8 cellular contexts compared by ENCODE assay signal in the genomic region with DNA sequence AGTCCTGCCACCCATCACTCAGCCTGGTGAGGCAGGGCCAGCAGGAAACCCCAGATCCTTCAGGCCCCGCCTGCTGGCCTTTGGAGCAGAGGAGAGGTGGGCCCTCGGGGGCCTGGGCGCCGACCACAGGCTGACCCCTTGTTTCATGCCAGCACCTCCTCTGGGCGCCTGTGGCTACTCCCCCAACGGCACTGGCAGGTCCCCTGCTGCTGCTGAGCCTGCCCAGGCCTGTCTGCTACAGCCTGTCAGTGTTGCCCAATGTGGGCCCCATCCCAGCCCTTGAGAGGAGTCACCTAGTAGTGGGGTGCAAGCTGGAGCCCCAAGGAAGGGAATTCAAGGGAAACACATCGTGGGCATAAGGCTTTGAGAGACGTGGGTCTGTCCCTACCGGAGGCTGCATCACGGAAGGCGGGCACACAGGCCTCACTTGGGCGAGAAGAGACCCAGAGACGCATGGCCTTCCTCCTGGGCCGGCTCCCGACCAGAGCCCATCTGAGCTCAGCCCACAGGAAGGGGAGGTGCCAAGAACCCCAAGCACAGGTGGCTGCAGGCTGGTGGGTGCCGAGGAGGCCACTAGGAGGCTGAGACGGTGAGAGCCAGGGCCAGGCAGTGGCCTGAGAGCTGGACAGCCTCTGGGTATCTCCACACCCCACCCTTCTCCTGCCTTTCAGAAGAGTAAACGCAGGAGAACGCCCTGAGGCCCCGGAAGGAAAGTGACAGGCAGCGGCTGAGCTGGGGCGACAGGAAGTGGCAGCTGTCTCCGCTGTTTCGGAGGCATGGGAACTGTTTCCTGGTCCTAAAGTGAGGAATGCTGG. TPM values are rescaled to one million over a fixed set of nuclear protein-coding genes. Genes with fewer than 3 reads are reported as not detected.
DNase-seq lines count a peak whose midpoint lies in the region; ATAC-seq, FAIRE-seq and TF ChIP-seq lines count a peak whose summit lies in the region.

No MANE protein-coding gene starts in this region.

- DNase-seq in A172 (ENCODE audit: low spot score) (peak; percentile 81), NCI-H526 treated with DMSO at 0.1 percent for 48 hours (lab: John Stamatoyannopoulos, UW) (peak; percentile 30), endothelial cell of umbilical vein (ENCODE audit: low read depth, low spot score) (no peak), tibial nerve (ENCODE audit: low spot score in 2 of 2) (no peak)
- DNase-seq in activated CD4-positive, alpha-beta memory T cell treated with anti-CD3 and anti-CD28 coated beads for 36 hours = peak; percentile 78

- peak overlapping the region; percentile 89 for H3K4me3 Mint-ChIP-seq in activated CD4-positive, alpha-beta memory T cell treated with anti-CD3 and anti-CD28 coated beads for 36 hours
- no peak overlapping the region for H3K4me3 Mint-ChIP-seq in nephron

- H3K36me3 ChIP-seq in endothelial cell of umbilical vein (ENCODE audit: control insufficient read depth in 2 of 2, extremely low read depth in 1 of 2, insufficient read depth in 2 of 2, low read length in 2 of 2) = no peaks in the 10 kb centered on the region
- no peaks in the 10 kb centered on the region for H3K36me3 ChIP-seq in tibial nerve

- H3K36me3 Mint-ChIP-seq in activated CD4-positive, alpha-beta memory T cell treated with anti-CD3 and anti-CD28 coated beads for 36 hours = peaks cover 1% of the 10 kb centered on the region
- H3K36me3 Mint-ChIP-seq in nephron (ENCODE audit: low read depth) = no peaks in the 10 kb centered on the region

- dilution Hi-C loops in endothelial cell of umbilical vein (cut with MboI; ENCODE audit: extremely low pct_ligation_motif_present, low sequenced_read_pairs) = no loop called here

- peak overlapping the region; percentile 37 for H3K4me2 ChIP-seq in endothelial cell of umbilical vein (ENCODE audit: insufficient read depth, low read length)

- peak; percentile 77 for FAIRE-seq in endothelial cell of umbilical vein (lab: Jason Lieb, UNC)

- no peaks in the 10 kb centered on the region for H3K9me1 ChIP-seq in endothelial cell of umbilical vein (replicated peaks; ENCODE audit: control insufficient read depth, extremely low read depth, insufficient read depth, low read length)

- no peaks in the 10 kb centered on the region for H3K27me3 ChIP-seq in endothelial cell of umbilical vein (ENCODE audit: control insufficient read depth in 2 of 2, insufficient read depth in 2 of 2, low read length in 2 of 2)
- H3K27me3 ChIP-seq in tibial nerve = no peaks in the 10 kb centered on the region

- 30 to 33% methylated on average over 17 to 21 of the region's 24 CpGs for WGBS in tibial nerve, 2 donors

- H3K4me3 ChIP-seq in endothelial cell of umbilical vein (replicated peaks in 1 of 3; ENCODE audit: insufficient read depth in 1 of 3, low read depth in 1 of 3, low read length in 3 of 3) (no peak overlapping the region), tibial nerve (peak overlapping the region in 2 of 4 donors; percentile 13 to 33)

- BruUV-seq in endothelial cell of umbilical vein (replicated peaks; lab: Mats Ljungman, UMichigan) = no TSS peak

- H3K9me3 Mint-ChIP-seq in activated CD4-positive, alpha-beta memory T cell treated with anti-CD3 and anti-CD28 coated beads for 36 hours = no peaks in the 10 kb centered on the region
- H3K9me3 Mint-ChIP-seq in nephron = no peaks in the 10 kb centered on the region

- H3K4me1 Mint-ChIP-seq in activated CD4-positive, alpha-beta memory T cell treated with anti-CD3 and anti-CD28 coated beads for 36 hours (ENCODE audit: low read depth) = peaks cover 29% of the 10 kb centered on the region
- H3K4me1 Mint-ChIP-seq in nephron = peaks cover 28% of the 10 kb centered on the region

- TF ChIP-seq POLR2A in GM18505 (IDR thresholded peaks at IDR 0.05; ENCODE audit: borderline replicate concordance, extremely low read depth, insufficient read depth, insufficient read length) (peak; percentile 91), endothelial cell of umbilical vein (IDR thresholded peaks at IDR 0.05; ENCODE audit: low read depth, low read length) (no peak), tibial nerve (IDR thresholded peaks at IDR 0.05) (peak in 1 of 2 donors; percentile 4)

- H3K9me3 ChIP-seq in endothelial cell of umbilical vein (replicated peaks; ENCODE audit: control insufficient read depth, insufficient read depth, low read length) (no peaks in the 10 kb centered on the region), tibial nerve (no peaks in the 10 kb centered on the region)

- peak overlapping the region; percentile 43 for H2AFZ ChIP-seq in endothelial cell of umbilical vein (ENCODE audit: low read depth, low read length)

- CTCF ChIA-PET in activated CD4-positive, alpha-beta memory T cell treated with anti-CD3 and anti-CD28 coated beads for 36 hours (lab: Charles Lee) = interaction anchor here (0.8 to 2.6 kb wide), 12 partner anchors 8 to 178 kb away, joined by 3 to 14 read pairs (median 5); a partner anchor contains a TSS
- CTCF ChIA-PET in endothelial cell of umbilical vein (lab: Charles Lee) = interaction anchor here (1.1 to 2.5 kb wide), 7 partner anchors 36 to 229 kb away, joined by 3 to 17 read pairs (median 4); no protein-coding TSS in a partner anchor

- POLR2A ChIA-PET in activated CD4-positive, alpha-beta memory T cell treated with anti-CD3 and anti-CD28 coated beads for 36 hours (lab: Charles Lee) = interaction anchor here (1.0 to 1.6 kb wide), 7 partner anchors 8 to 169 kb away, joined by 3 to 8 read pairs (median 3); a partner anchor contains a TSS
- POLR2A ChIA-PET in endothelial cell of umbilical vein (lab: Charles Lee) = interaction anchor here (1.8 kb wide), 1 partner anchor 8 kb away, joined by 9 read pairs; a partner anchor contains a TSS

- peak overlapping the region; percentile 9 for H3K27ac ChIP-seq in endothelial cell of umbilical vein (ENCODE audit: insufficient read depth, low read depth, low read length)
- H3K27ac ChIP-seq in tibial nerve = peak overlapping the region; percentile 48 to 98 (median 76)

- no peaks in the 10 kb centered on the region for H3K79me2 ChIP-seq in endothelial cell of umbilical vein (ENCODE audit: control insufficient read depth, insufficient read depth, low read length)

- H3K4me1 ChIP-seq in endothelial cell of umbilical vein (ENCODE audit: control insufficient read depth, extremely low read depth, insufficient read depth, low read length) = peaks cover 10% of the 10 kb centered on the region
- peaks cover 0 to 67% (median 40%) of the 10 kb centered on the region in 4 donors for H3K4me1 ChIP-seq in tibial nerve

- no peaks in the 10 kb centered on the region for H4K20me1 ChIP-seq in endothelial cell of umbilical vein (replicated peaks; ENCODE audit: control insufficient read depth, extremely low read depth, insufficient read depth, low read length)

- H3K27ac Mint-ChIP-seq in activated CD4-positive, alpha-beta memory T cell treated with anti-CD3 and anti-CD28 coated beads for 36 hours = peak overlapping the region; percentile 96
- H3K27ac Mint-ChIP-seq in nephron = peak overlapping the region; percentile 63 to 82 (median 68)

- H3K9ac ChIP-seq in endothelial cell of umbilical vein (replicated peaks; ENCODE audit: extremely low read depth, insufficient read depth, low read length) = peak overlapping the region; percentile 3

- no peaks in the 10 kb centered on the region for H3K27me3 Mint-ChIP-seq in activated CD4-positive, alpha-beta memory T cell treated with anti-CD3 and anti-CD28 coated beads for 36 hours
- no peaks in the 10 kb centered on the region for H3K27me3 Mint-ChIP-seq in nephron (ENCODE audit: low read depth)

- ATAC-seq in GM18505 (IDR thresholded peaks at IDR 0.05; ENCODE audit: unreplicated experiment) (peak; percentile 70), HG03045 (IDR thresholded peaks at IDR 0.05; ENCODE audit: unreplicated experiment) (peak; percentile 71)

- intact Hi-C loops in activated CD4-positive, alpha-beta memory T cell treated with anti-CD3 and anti-CD28 coated beads for 36 hours (cut with micrococcal nuclease) = loop anchor here (1.0 kb wide), 1 partner anchor 8 kb away; a partner anchor contains a TSS
- intact Hi-C loops in endothelial cell of umbilical vein (cut with micrococcal nuclease) = loop anchor here (1.0 kb wide), 1 partner anchor 48 kb away; no protein-coding TSS in a partner anchor

- TF ChIP-seq EP300 in tibial nerve (IDR thresholded peaks at IDR 0.05) = no peak

- TF ChIP-seq CTCF in endothelial cell of umbilical vein (IDR thresholded peaks at IDR 0.05; ENCODE audit: extremely low read depth in 1 of 2, insufficient read depth in 1 of 2, low read depth in 1 of 2, low read length in 2 of 2) = peak; percentile 23 to 35
- TF ChIP-seq CTCF in nephron (IDR thresholded peaks at IDR 0.05; ENCODE audit: unreplicated experiment in 3 of 3) = peak; percentile 21 to 39 (median 28)
- peak in 2 of 5 experiments; percentile 13 to 46 for TF ChIP-seq CTCF in tibial nerve (IDR thresholded peaks at IDR 0.05)

RNA-seq across cellular contexts. Expression of a gene that starts 8.1 kb away (rescaled TPM):
- 89.9 and 133 TPM in 2 replicates for total RNA-seq in A172 (2014; rRNA removed; shearing (Covaris generic))
- 100 to 1,000 TPM; 209 to 212 TPM for total RNA-seq in activated CD4-positive, alpha-beta memory T cell treated with anti-CD3 and anti-CD28 coated beads for 36 hours
- total RNA-seq in endothelial cell of umbilical vein (351 and 360 TPM in 2 replicates), tibial nerve (100 to 1,000 TPM; 129 to 319 (median 160) TPM)
- polyA plus RNA-seq in endothelial cell of umbilical vein = 101 and 130 TPM in 2 replicates
- 65.4 and 99.2 TPM in 2 replicates for polyA plus RNA-seq in endothelial cell of umbilical vein (2011; cell fraction: cytosol; rRNA removed)
- 138 and 140 TPM in 2 replicates for polyA plus RNA-seq in endothelial cell of umbilical vein (2011; cell fraction: nucleus; rRNA removed)
- 87.0 and 96.4 TPM in 2 replicates for polyA plus RNA-seq in endothelial cell of umbilical vein (2012)
- polyA minus RNA-seq in endothelial cell of umbilical vein = 113 and 145 TPM in 2 replicates
- 182 TPM for polyA minus RNA-seq in endothelial cell of umbilical vein (2011; cell fraction: cytosol; rRNA and poly(A)+ RNA removed)
- polyA minus RNA-seq in endothelial cell of umbilical vein (2011; cell fraction: nucleus; rRNA and poly(A)+ RNA removed) = 61.0 and 111 TPM in 2 replicates

RNA-seq across cellular contexts. Expression of a gene that starts 40.5 kb away (rescaled TPM):
- total RNA-seq in A172 (2014; rRNA removed; shearing (Covaris generic)) = 107 and 165 TPM in 2 replicates
- total RNA-seq in activated CD4-positive, alpha-beta memory T cell treated with anti-CD3 and anti-CD28 coated beads for 36 hours = 100 to 1,000 TPM; 118 to 131 TPM
- 90.3 and 92.9 TPM in 2 replicates for total RNA-seq in endothelial cell of umbilical vein
- polyA plus RNA-seq in endothelial cell of umbilical vein = 60.1 and 63.1 TPM in 2 replicates
- polyA plus RNA-seq in endothelial cell of umbilical vein (2011; cell fraction: cytosol; rRNA removed) = 77.7 and 80.7 TPM in 2 replicates
- polyA plus RNA-seq in endothelial cell of umbilical vein (2011; cell fraction: nucleus; rRNA removed) = 360 and 376 TPM in 2 replicates
- polyA plus RNA-seq in endothelial cell of umbilical vein (2012) = 70.4 and 74.8 TPM in 2 replicates
- 18.5 and 25.1 TPM in 2 replicates for polyA minus RNA-seq in endothelial cell of umbilical vein
- polyA minus RNA-seq in endothelial cell of umbilical vein (2011; cell fraction: cytosol; rRNA and poly(A)+ RNA removed) = 51.7 TPM
- polyA minus RNA-seq in endothelial cell of umbilical vein (2011; cell fraction: nucleus; rRNA and poly(A)+ RNA removed) = 43.2 and 55.0 TPM in 2 replicates
- total RNA-seq in tibial nerve = 100 to 1,000 TPM in 2 of 4 donors, 10 to 100 TPM in 2; 85.2 to 179 (median 106) TPM

RNA-seq across cellular contexts. Expression of a gene that starts 54.4 kb away (rescaled TPM):
- total RNA-seq in A172 (2014; rRNA removed; shearing (Covaris generic)) = 185 and 187 TPM in 2 replicates
- 10 to 100 TPM; 86.8 to 89.1 TPM for total RNA-seq in activated CD4-positive, alpha-beta memory T cell treated with anti-CD3 and anti-CD28 coated beads for 36 hours
- total RNA-seq in endothelial cell of umbilical vein (96.6 and 116 TPM in 2 replicates), tibial nerve (100 to 1,000 TPM in 2 of 4 donors, 10 to 100 TPM in 2; 74.9 to 134 (median 92.9) TPM)
- polyA plus RNA-seq in endothelial cell of umbilical vein = 178 and 235 TPM in 2 replicates
- 114 and 120 TPM in 2 replicates for polyA plus RNA-seq in endothelial cell of umbilical vein (2011; cell fraction: cytosol; rRNA removed)
- polyA plus RNA-seq in endothelial cell of umbilical vein (2011; cell fraction: nucleus; rRNA removed) = 219 and 242 TPM in 2 replicates
- 102 and 112 TPM in 2 replicates for polyA plus RNA-seq in endothelial cell of umbilical vein (2012)
- 81.1 and 97.3 TPM in 2 replicates for polyA minus RNA-seq in endothelial cell of umbilical vein
- polyA minus RNA-seq in endothelial cell of umbilical vein (2011; cell fraction: cytosol; rRNA and poly(A)+ RNA removed) = 94.1 TPM
- polyA minus RNA-seq in endothelial cell of umbilical vein (2011; cell fraction: nucleus; rRNA and poly(A)+ RNA removed) = 35.2 and 44.9 TPM in 2 replicates

RNA-seq across cellular contexts. Expression of a gene that starts 54.5 kb away (rescaled TPM):
- total RNA-seq in A172 (2014; rRNA removed; shearing (Covaris generic)) = 42.8 and 50.1 TPM in 2 replicates
- total RNA-seq in activated CD4-positive, alpha-beta memory T cell treated with anti-CD3 and anti-CD28 coated beads for 36 hours = 10 to 100 TPM; 16.5 to 17.5 TPM
- 33.7 and 36.9 TPM in 2 replicates for total RNA-seq in endothelial cell of umbilical vein
- polyA plus RNA-seq in endothelial cell of umbilical vein = 40.0 and 59.2 TPM in 2 replicates
- 14.3 and 27.7 TPM in 2 replicates for polyA plus RNA-seq in endothelial cell of umbilical vein (2011; cell fraction: cytosol; rRNA removed)
- polyA plus RNA-seq in endothelial cell of umbilical vein (2011; cell fraction: nucleus; rRNA removed) = 122 and 156 TPM in 2 replicates
- polyA plus RNA-seq in endothelial cell of umbilical vein (2012) = 22.3 and 37.7 TPM in 2 replicates
- polyA minus RNA-seq in endothelial cell of umbilical vein = 13.8 and 16.9 TPM in 2 replicates
- polyA minus RNA-seq in endothelial cell of umbilical vein (2011; cell fraction: cytosol; rRNA and poly(A)+ RNA removed) = 8.5 TPM
- polyA minus RNA-seq in endothelial cell of umbilical vein (2011; cell fraction: nucleus; rRNA and poly(A)+ RNA removed) = 14.9 and 33.9 TPM in 2 replicates
- 10 to 100 TPM; 43.5 to 70.2 (median 64.4) TPM for total RNA-seq in tibial nerve

Comparison
In these comparisons a context has a peak if more than half of its experiments do, and no peak if none do; other contexts are left out.
1. DNase-seq: peak in A172 (single experiment), NCI-H526 treated with DMSO at 0.1 percent for 48 hours (single experiment) and activated CD4-positive, alpha-beta memory T cell treated with anti-CD3 and anti-CD28 coated beads for 36 hours (single experiment); none in endothelial cell of umbilical vein (single experiment) and tibial nerve (0 of 2).